In genomic region chr11:47552581-47553416, GRCh38 we compare ENCODE assay signal across 8 cellular contexts. TPM values are rescaled to one million over a fixed set of nuclear protein-coding genes. Genes with fewer than 3 reads are reported as not detected.
DNase-seq lines count a peak whose midpoint lies in the region; ATAC-seq and TF ChIP-seq lines count a peak whose summit lies in the region.

TSS of gene CELF1 (minus strand) at chr11:47553132. CDS start at chr11:47499523, 53,609 bp downstream.

- 1% methylated on average over 38 to 75 of the region's 88 CpGs for WGBS in lower leg skin, 2 donors

- intact Hi-C loops in CD8-positive, alpha-beta T cell (cut with DNase I, micrococcal nuclease): loop anchor here (1.0 to 10.0 kb wide), 13 partner anchors 13 to 618 kb away; partner anchors contain the start of genes KBTBD4 (in 2 of the 2), MTCH2 (in 2 of the 2), NUP160 (in 2 of the 2) and PSMC3 (in 2 of the 2)
- intact Hi-C loops in activated CD4-positive, alpha-beta memory T cell treated with anti-CD3 and anti-CD28 coated beads for 36 hours (cut with micrococcal nuclease): loop anchor here (1.0 to 10.0 kb wide), 12 partner anchors 12 to 936 kb away; partner anchors contain the start of genes ATG13, CSTPP1, DDB2 and FNBP4
- intact Hi-C loops in dorsolateral prefrontal cortex (cut with DNase I) (loop anchor here (1.0 to 10.0 kb wide), 5 partner anchors 26 to 128 kb away; partner anchors contain the start of genes PSMC3 (in 2 of the 2), KBTBD4 (in 1 of the 2) and NDUFS3 (in 1 of the 2)), lower leg skin (cut with DNase I; ENCODE audit: low total_unique reads) (no loop called here)

- peak within 1 kb of the TSS; percentile 92 for H3K4me3 ChIP-seq in CD8-positive, alpha-beta T cell (ENCODE audit: low read depth, low read length)
- H3K4me3 ChIP-seq in dorsolateral prefrontal cortex (peak within 1 kb of the TSS; percentile 70 to 100 (median 94)), lower leg skin (ENCODE audit: low read depth, poor library complexity, severe bottlenecking) (peak within 1 kb of the TSS; percentile 72)

- no peaks in the 10 kb centered on the region for H3K27me3 ChIP-seq in CD8-positive, alpha-beta T cell (ENCODE audit: insufficient read depth, low read length)
- H3K27me3 ChIP-seq in dorsolateral prefrontal cortex: no peaks in the 10 kb centered on the region

- H3K27me3 Mint-ChIP-seq in CD8-positive, alpha-beta T cell (ENCODE audit: low read depth): no peaks in the 10 kb centered on the region
- no peaks in the 10 kb centered on the region for H3K27me3 Mint-ChIP-seq in activated CD4-positive, alpha-beta memory T cell treated with anti-CD3 and anti-CD28 coated beads for 36 hours

- CTCF ChIA-PET in CD8-positive, alpha-beta T cell (lab: Charles Lee): interaction anchor here (0.5 to 1.8 kb wide), 10 partner anchors 9 to 1718 kb away, joined by 3 to 7 read pairs (median 4); partner anchors contain the start of gene KBTBD4
- CTCF ChIA-PET in activated CD4-positive, alpha-beta memory T cell treated with anti-CD3 and anti-CD28 coated beads for 36 hours (lab: Charles Lee): interaction anchor here (0.7 to 5.1 kb wide), 15 partner anchors 9 to 143 kb away, joined by 3 to 32 read pairs (median 5); partner anchors contain the start of genes KBTBD4, NDUFS3 and PTPMT1

- no peaks in the 10 kb centered on the region for H3K9me3 Mint-ChIP-seq in CD8-positive, alpha-beta T cell
- H3K9me3 Mint-ChIP-seq in activated CD4-positive, alpha-beta memory T cell treated with anti-CD3 and anti-CD28 coated beads for 36 hours: no peaks in the 10 kb centered on the region

- H3K36me3 ChIP-seq in CD8-positive, alpha-beta T cell (ENCODE audit: insufficient read depth, low read length): no peaks in the 10 kb centered on the region

- H3K4me3 Mint-ChIP-seq in CD8-positive, alpha-beta T cell: peak within 1 kb of the TSS; percentile 93
- peak within 1 kb of the TSS; percentile 95 for H3K4me3 Mint-ChIP-seq in activated CD4-positive, alpha-beta memory T cell treated with anti-CD3 and anti-CD28 coated beads for 36 hours

- H3K36me3 Mint-ChIP-seq in CD8-positive, alpha-beta T cell: peaks cover 21% of the 10 kb centered on the region
- H3K36me3 Mint-ChIP-seq in activated CD4-positive, alpha-beta memory T cell treated with anti-CD3 and anti-CD28 coated beads for 36 hours: peaks cover 24% of the 10 kb centered on the region

- H3K27ac Mint-ChIP-seq in CD8-positive, alpha-beta T cell: peak within 1 kb of the TSS; percentile 97
- peak within 1 kb of the TSS; percentile 92 for H3K27ac Mint-ChIP-seq in activated CD4-positive, alpha-beta memory T cell treated with anti-CD3 and anti-CD28 coated beads for 36 hours

- no peaks in the 10 kb centered on the region for H3K9me3 ChIP-seq in CD8-positive, alpha-beta T cell (ENCODE audit: low read length)

- DNase-seq in CD8-positive, alpha-beta T cell: peak; percentile 85 to 95 (median 90)
- peak; percentile 94 for DNase-seq in NCI-H82 (lab: John Stamatoyannopoulos, UW)
- peak; percentile 96 for DNase-seq in activated CD4-positive, alpha-beta memory T cell treated with anti-CD3 and anti-CD28 coated beads for 36 hours
- peak; percentile 83 to 92 (median 86) for DNase-seq in dorsolateral prefrontal cortex
- DNase-seq in lower leg skin (ENCODE audit: low spot score in 2 of 2): peak; percentile 86 to 98
- DNase-seq in stimulated activated CD4-positive, alpha-beta T cell treated with anti-CD3 and anti-CD28 coated beads, Interleukin-4, amount 100 ng/mL, for 48 hours (ENCODE audit: low read depth in 2 of 2): peak; percentile 87 to 93

- peaks cover 41% of the 10 kb centered on the region for H3K4me1 ChIP-seq in CD8-positive, alpha-beta T cell (ENCODE audit: insufficient read depth, low read length)

- POLR2A ChIA-PET in CD8-positive, alpha-beta T cell (lab: Charles Lee): interaction anchor here (0.6 to 2.8 kb wide), 6 partner anchors 12 to 295 kb away, joined by 3 to 19 read pairs (median 4); partner anchors contain the start of genes KBTBD4, NDUFS3, NUP160 and PTPMT1
- POLR2A ChIA-PET in activated CD4-positive, alpha-beta memory T cell treated with anti-CD3 and anti-CD28 coated beads for 36 hours (lab: Charles Lee): interaction anchor here (0.7 to 2.5 kb wide), 10 partner anchors 12 to 163 kb away, joined by 3 to 20 read pairs (median 4); partner anchors contain the start of genes AGBL2, KBTBD4, NDUFS3 and PTPMT1

- peaks cover 45% of the 10 kb centered on the region for H3K4me1 Mint-ChIP-seq in CD8-positive, alpha-beta T cell (ENCODE audit: low read depth)
- peaks cover 39% of the 10 kb centered on the region for H3K4me1 Mint-ChIP-seq in activated CD4-positive, alpha-beta memory T cell treated with anti-CD3 and anti-CD28 coated beads for 36 hours (ENCODE audit: low read depth)

- H3K27ac ChIP-seq in CD8-positive, alpha-beta T cell (ENCODE audit: low read depth, low read length): peak within 1 kb of the TSS; percentile 69
- H3K27ac ChIP-seq in dorsolateral prefrontal cortex: peak within 1 kb of the TSS; percentile 58 to 98 (median 92)

- no peak for TF ChIP-seq POLR2A in lower leg skin (IDR thresholded peaks at IDR 0.05)

- ATAC-seq in CD8-positive, alpha-beta T cell: peak; percentile 96
- ATAC-seq in GM19452 (IDR thresholded peaks at IDR 0.05; ENCODE audit: unreplicated experiment) (peak; percentile 93), HG03575 (IDR thresholded peaks at IDR 0.05; ENCODE audit: extremely low read depth, insufficient number of reproducible peaks, low FRiP score, unreplicated experiment) (peak; percentile 44)

- peak; percentile 85 for TF ChIP-seq CTCF in CD8-positive, alpha-beta T cell (IDR thresholded peaks at IDR 0.05)
- TF ChIP-seq CTCF in dorsolateral prefrontal cortex (IDR thresholded peaks at IDR 0.05 in 54 of 56, conservative IDR thresholded peaks at IDR 0.05 in 2 of 56; ENCODE audit: low read depth in 1 of 56, partially characterized antibody in 56 of 56): peak; percentile 73 to 99 (median 93)
- peak in 1 of 3 donors; percentile 50 for TF ChIP-seq CTCF in lower leg skin (IDR thresholded peaks at IDR 0.05)

RNA-seq across cellular contexts. Expression of gene CELF1, which starts in this region (rescaled TPM):
- total RNA-seq in CD8-positive, alpha-beta T cell: 10 to 100 TPM; 93.2 to 96.1 TPM
- 100 to 1,000 TPM; 103 to 115 TPM for total RNA-seq in activated CD4-positive, alpha-beta memory T cell treated with anti-CD3 and anti-CD28 coated beads for 36 hours
- total RNA-seq in dorsolateral prefrontal cortex (100 to 1,000 TPM in 113 of 120 experiments, 10 to 100 TPM in 7; 79.5 to 194 (median 131) TPM), lower leg skin (10 to 100 TPM; 58.1 to 87.1 (median 78.5) TPM)

Comparison
In these comparisons a context has a peak if more than half of its experiments do, and no peak if none do; other contexts are left out.
1. Peak in every context shown above with its lines: DNase-seq, ATAC-seq, H3K4me3 ChIP-seq and H3K27ac ChIP-seq.
2. ATAC-seq: peak in every context shown above with its lines; median percentile 96 in CD8-positive, alpha-beta T cell; 93 in GM19452; 44 in HG03575.